9 cellular contexts compared by ENCODE assay signal in the genomic region with DNA sequence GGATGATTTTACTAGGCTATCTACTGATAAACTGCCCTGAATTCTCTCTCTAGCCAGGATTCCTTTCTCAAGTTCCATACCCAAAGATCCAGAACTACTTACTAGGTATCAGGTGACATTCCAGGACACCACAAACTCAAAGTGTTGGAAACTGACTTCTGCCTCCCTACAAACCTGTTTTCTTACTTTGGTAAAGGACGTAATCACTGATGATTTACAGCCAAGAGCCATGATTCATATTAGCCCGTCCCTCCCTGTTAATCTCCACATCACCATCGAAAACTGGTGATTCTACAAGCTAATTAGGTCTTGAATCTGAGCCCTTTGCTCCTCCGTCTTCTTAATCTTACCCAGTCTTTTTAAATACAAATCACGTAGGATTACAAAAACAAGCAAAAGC. TPM values are rescaled to one million over a fixed set of nuclear protein-coding genes. Genes with fewer than 3 reads are reported as not detected.
A peak's percentile ranks its signal among the peaks of the same experiment; 100 is the strongest.
DNase-seq lines count a peak whose midpoint lies in the region; ATAC-seq and TF ChIP-seq lines count a peak whose summit lies in the region.
"Had no signal": no experiment of that assay in that cellular context is flagged by ENCODE, and none has a peak within 500 bp of the region (broad histone marks: within the 10 kb centered on the region; RNA-seq: fewer than 3 reads in every experiment).

No MANE protein-coding gene starts in this region.

- H3K4me3 ChIP-seq in DND-41 (ENCODE audit: low read depth in 1 of 2, low read length in 2 of 2) (no peak overlapping the region), endocrine pancreas (ENCODE audit: control insufficient read depth, insufficient read depth, low read length) (peak overlapping the region; percentile 74), osteoblast (ENCODE audit: insufficient read depth, low read length) (peak overlapping the region; percentile 97)

- H3K4me2 ChIP-seq in DND-41 (ENCODE audit: insufficient read depth, low read length) (no peak overlapping the region), osteoblast (ENCODE audit: insufficient read depth, low read length) (peak overlapping the region; percentile 100)

- H4K20me1 ChIP-seq in DND-41 (ENCODE audit: insufficient read depth, low read length) (no peaks in the 10 kb centered on the region), osteoblast (ENCODE audit: insufficient read depth, low read length) (no peaks in the 10 kb centered on the region)

- H3K27me3 ChIP-seq in DND-41 (ENCODE audit: insufficient read depth, low read length, poor library complexity) (peaks cover 2% of the 10 kb centered on the region), endocrine pancreas (ENCODE audit: control insufficient read depth, insufficient read depth, low read length) (no peaks in the 10 kb centered on the region), osteoblast (ENCODE audit: insufficient read depth, low read length) (peaks cover 21% of the 10 kb centered on the region)

- no peak overlapping the region for H3K27ac ChIP-seq in DND-41 (ENCODE audit: low read length)
- H3K27ac ChIP-seq in osteoblast (ENCODE audit: low read depth, low read length): no peak overlapping the region

- DNase-seq in DND-41: no peak
- peak; percentile 49 for DNase-seq in M059J (ENCODE audit: low read depth)
- no peak for DNase-seq in osteoblast (ENCODE audit: insufficient read length, low spot score, missing footprints)
- DNase-seq in sciatic nerve (ENCODE audit: low spot score): no peak
- no peak for DNase-seq in DMS79 treated with DMSO at 0.1 percent for 48 hours (lab: John Stamatoyannopoulos, UW)
- DNase-seq in NCI-H2081 treated with DMSO at 0.1 percent for 48 hours (lab: John Stamatoyannopoulos, UW): no peak
- DNase-seq: midbrain, NCI-H1105 had no signal

- intact Hi-C loops in sciatic nerve (cut with DNase I): no loop called here

- H3K9me3 ChIP-seq in DND-41 (ENCODE audit: insufficient read depth, low read length, severe bottlenecking) (no peaks in the 10 kb centered on the region), endocrine pancreas (ENCODE audit: control insufficient read depth, low read length) (no peaks in the 10 kb centered on the region), osteoblast (ENCODE audit: low read depth, low read length) (no peaks in the 10 kb centered on the region)

- ATAC-seq in DND-41 (ENCODE audit: insufficient read depth, low read depth) (no peak), sciatic nerve (no peak)

- TF ChIP-seq CTCF in DND-41 (IDR thresholded peaks at IDR 0.05; ENCODE audit: borderline replicate concordance, extremely low read depth, low read length, poor library complexity, severe bottlenecking) (no peak), osteoblast (IDR thresholded peaks at IDR 0.05; ENCODE audit: extremely low read depth, low read depth, low read length) (no peak)

- H3K9ac ChIP-seq in DND-41 (ENCODE audit: low read depth, low read length) (no peak overlapping the region; the same call in 1 of the 2 replicates), endocrine pancreas (ENCODE audit: control insufficient read depth, insufficient read depth, low read length) (no peak overlapping the region)

- H3K36me3 ChIP-seq in DND-41 (ENCODE audit: insufficient read depth, low read length): no peaks in the 10 kb centered on the region; the same call in 1 of the 2 replicates
- H3K36me3 ChIP-seq in endocrine pancreas (ENCODE audit: control insufficient read depth, insufficient read depth, low read length): no peaks in the 10 kb centered on the region
- no peaks in the 10 kb centered on the region for H3K36me3 ChIP-seq in osteoblast (ENCODE audit: insufficient read depth, low read length)

- peaks cover 31% of the 10 kb centered on the region for H3K4me1 ChIP-seq in DND-41 (ENCODE audit: insufficient read depth, low read length)
- peaks cover 11% of the 10 kb centered on the region for H3K4me1 ChIP-seq in endocrine pancreas (ENCODE audit: control insufficient read depth, insufficient read depth, low read length)
- peaks cover 23% of the 10 kb centered on the region for H3K4me1 ChIP-seq in osteoblast (ENCODE audit: insufficient read depth, low read length)

- peak overlapping the region; percentile 97 for H2AFZ ChIP-seq in DND-41 (ENCODE audit: low read depth, low read length)
- peak overlapping the region; percentile 99 for H2AFZ ChIP-seq in osteoblast (ENCODE audit: low read length)

- H3K79me2 ChIP-seq in DND-41 (ENCODE audit: insufficient read depth, low read length) (peaks cover 38% of the 10 kb centered on the region), osteoblast (ENCODE audit: insufficient read depth, low read length) (peaks cover 43% of the 10 kb centered on the region)

RNA-seq across cellular contexts. Expression of gene ATG14, which starts 1.1 kb away (rescaled TPM):
- total RNA-seq in M059J (2014; rRNA removed; shearing (Covaris generic)): 5.6 and 8.9 TPM in 2 replicates
- 21.7 and 24.5 TPM in 2 replicates for total RNA-seq in osteoblast
- 14.8 TPM for total RNA-seq in sciatic nerve

RNA-seq across cellular contexts. Expression of gene TBPL2, which starts 27.7 kb away (rescaled TPM):
- not detected in 2 replicates for total RNA-seq in M059J (2014; rRNA removed; shearing (Covaris generic))
- total RNA-seq in osteoblast (not detected in 2 replicates), sciatic nerve (not detected)

Comparison
In these comparisons a context has a peak if more than half of its experiments do, and no peak if none do; other contexts are left out.
1. H3K4me3 ChIP-seq: peak in endocrine pancreas (single experiment) and osteoblast (single experiment); none in DND-41 (0 of 2).